8 cellular contexts compared by ENCODE assay signal in genomic region chr7:150778738-150779301, GRCh38. TPM values are rescaled to one million over a fixed set of nuclear protein-coding genes. Genes with fewer than 3 reads are reported as not detected.
DNase-seq lines count a peak whose midpoint lies in the region; ATAC-seq, FAIRE-seq and TF ChIP-seq lines count a peak whose summit lies in the region.

No MANE protein-coding gene starts in this region.

- no peaks in the 10 kb centered on the region for H3K27me3 ChIP-seq in pancreas

- H3K9me3 ChIP-seq in pancreas, result no peaks in the 10 kb centered on the region

- H3K9me3 Mint-ChIP-seq in type B pancreatic cell, result peaks cover 4% of the 10 kb centered on the region

- no peaks in the 10 kb centered on the region for H3K4me1 Mint-ChIP-seq in type B pancreatic cell (ENCODE audit: unreplicated experiment)

- no peak overlapping the region for H3K4me3 Mint-ChIP-seq in type B pancreatic cell

- H3K36me3 ChIP-seq in pancreas, result no peaks in the 10 kb centered on the region

- H3K4me1 ChIP-seq in pancreas, result peaks cover 0 to 12% (median 4%) of the 10 kb centered on the region in 3 donors

- FAIRE-seq in frontal cortex (lab: Jason Lieb, UNC) (no peak), pancreas (lab: Jason Lieb, UNC) (peak; percentile 51)

- H3K4me3 ChIP-seq in pancreas, result no peak overlapping the region

- peak; percentile 84 to 95 (median 94) for ATAC-seq in pancreas
- no peak for ATAC-seq in HG02981 (IDR thresholded peaks at IDR 0.05; ENCODE audit: unreplicated experiment)

- H3K27ac ChIP-seq in pancreas, result no peak overlapping the region

- TF ChIP-seq CTCF in pancreas (IDR thresholded peaks at IDR 0.05), result peak; percentile 69 to 79 (median 74)
- TF ChIP-seq CTCF in type B pancreatic cell (conservative IDR thresholded peaks at IDR 0.05), result peak; percentile 97

- intact Hi-C loops in pancreas (cut with DNase I), result no loop called here

- H3K27ac Mint-ChIP-seq in type B pancreatic cell, result no peak overlapping the region

- peaks cover 35% of the 10 kb centered on the region for H3K27me3 Mint-ChIP-seq in type B pancreatic cell

- DNase-seq in GF-D8 (lab: John Stamatoyannopoulos, UW) (peak; percentile 59), M059J (ENCODE audit: low read depth) (peak; percentile 60), SHP77 (lab: John Stamatoyannopoulos, UW) (peak; percentile 41 to 65), frontal cortex (ENCODE audit: low spot score in 2 of 2) (peak; percentile 33 to 66), pancreas (peak; percentile 63 to 93 (median 78)), type B pancreatic cell (ENCODE audit: extremely low spot score, unreplicated experiment) (no peak)
- DNase-seq in activated effector memory CD4-positive, alpha-beta T cell treated with anti-CD3 and anti-CD28 coated beads, Interleukin-2, amount 50 U/mL, for 16 hours, result peak; percentile 91

- no peaks in the 10 kb centered on the region for H3K36me3 Mint-ChIP-seq in type B pancreatic cell

- 3 to 4% methylated on average over 12 of the region's 12 CpGs for WGBS in pancreas, 2 donors

RNA-seq across cellular contexts. Expression of gene TMEM176B, which starts 21.3 kb away (rescaled TPM):
- total RNA-seq in M059J (2014; rRNA removed; shearing (Covaris generic)), result not detected in 2 replicates
- 2.4 TPM for total RNA-seq in frontal cortex
- total RNA-seq in pancreas, result 10 to 100 TPM; 20.9 to 41.2 (median 30.5) TPM
- 10 to 100 TPM; 16.4 to 83.9 TPM for polyA plus RNA-seq in pancreas
- total RNA-seq in type B pancreatic cell (ENCODE audit: low replicate concordance), result 72.9 and 98.5 TPM in 2 replicates

RNA-seq across cellular contexts. Expression of gene TMEM176A, which starts 21.7 kb away (rescaled TPM):
- 0.34 TPM in 1 of 2 replicates, not detected in the other for total RNA-seq in M059J (2014; rRNA removed; shearing (Covaris generic))
- total RNA-seq in frontal cortex (1.2 TPM), pancreas (10 to 100 TPM; 13.8 to 27.7 (median 17.7) TPM), type B pancreatic cell (ENCODE audit: low replicate concordance) (90.1 and 106 TPM in 2 replicates)
- polyA plus RNA-seq in pancreas, result 10 to 100 TPM; 17.4 to 66.9 TPM

RNA-seq across cellular contexts. Expression of gene GIMAP5, which starts 41.6 kb away (rescaled TPM):
- total RNA-seq in M059J (2014; rRNA removed; shearing (Covaris generic)), result not detected in 2 replicates
- 3.7 TPM for total RNA-seq in frontal cortex
- 1 to 10 TPM in 5 of 6 donors, under 1 TPM in 1; 0.83 to 4.1 (median 2.8) TPM for total RNA-seq in pancreas
- polyA plus RNA-seq in pancreas, result 10 to 100 TPM in 1 of 2 donors, 1 to 10 TPM in 1; 7.6 to 17.3 TPM
- total RNA-seq in type B pancreatic cell (ENCODE audit: low replicate concordance), result not detected in 2 replicates
